In the genomic region with DNA sequence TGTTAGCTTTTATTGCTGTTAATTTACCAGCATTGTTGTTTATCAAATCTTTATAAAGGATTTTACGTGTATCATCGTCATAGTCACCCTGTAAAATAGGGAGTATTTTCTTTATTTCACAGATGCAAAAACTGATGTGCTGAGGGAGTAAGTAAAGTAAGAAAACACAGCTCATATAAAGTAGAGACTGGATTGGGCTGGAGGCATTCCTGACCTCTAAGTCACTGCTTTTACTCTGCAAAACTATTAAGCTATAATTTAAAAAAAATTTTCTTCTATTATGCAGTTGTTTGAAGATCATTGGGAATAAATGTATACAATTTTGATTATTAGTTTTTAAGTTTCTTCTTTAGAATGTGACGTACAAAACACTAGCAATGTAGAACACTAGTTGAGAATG, we compare ENCODE assay signal across 16 cellular contexts. TPM values are rescaled to one million over a fixed set of nuclear protein-coding genes. Genes with fewer than 3 reads are reported as not detected.
"Had no signal": no experiment of that assay in that cellular context is flagged by ENCODE, and none has a peak within 500 bp of the region (broad histone marks: within the 10 kb centered on the region; RNA-seq: fewer than 3 reads in every experiment).

No MANE protein-coding gene starts in this region.

- H2AFZ ChIP-seq: neural progenitor cell had no signal

- H3K9ac ChIP-seq: neural progenitor cell had no signal

- H3K27ac ChIP-seq: cardiac muscle cell, neural progenitor cell, pancreas, right lobe of liver, spleen, upper lobe of right lung had no signal

- H3K4me3 ChIP-seq: cardiac muscle cell, mucosa of descending colon, neural progenitor cell, pancreas, right lobe of liver, spleen, upper lobe of right lung had no signal

- H3K27me3 ChIP-seq: cardiac muscle cell, neural progenitor cell, pancreas, right lobe of liver, upper lobe of right lung had no signal

- H3K9me3 ChIP-seq: pancreas, right lobe of liver, upper lobe of right lung had no signal

- H3K4me2 ChIP-seq: neural progenitor cell had no signal

- H3K4me1 ChIP-seq: neural progenitor cell, pancreas, spleen, upper lobe of right lung had no signal

- ATAC-seq: effector memory CD8-positive, alpha-beta T cell; left ventricle myocardium superior; mucosa of descending colon; naive thymus-derived CD4-positive, alpha-beta T cell; pancreas; right lobe of liver; stimulated activated memory B cell treated with anti-CD40 and anti-IgM and Interleukin-4, amounts not matched to agents 10 μg/mL and 1 μg/mL and 100 μg/mL, for 72 hours; upper lobe of right lung had no signal

- H3K36me3 ChIP-seq: cardiac muscle cell, pancreas, right lobe of liver, spleen, upper lobe of right lung had no signal

- DNase-seq: activated CD4-positive, alpha-beta memory T cell treated with anti-CD3 and anti-CD28 coated beads for 36 hours; activated CD4-positive, alpha-beta T cell treated with anti-CD3 and anti-CD28 coated beads for 1 hour; amniotic stem cell; effector memory CD8-positive, alpha-beta T cell; kidney glomerular epithelial cell; left ventricle myocardium superior; mucosa of descending colon; naive thymus-derived CD4-positive, alpha-beta T cell; pancreas; right lobe of liver; spleen; stimulated activated CD4-positive, alpha-beta T cell treated with anti-CD3 and anti-CD28 coated beads, Interleukin-4, amount 100 ng/mL, for 4 hours; upper lobe of right lung had no signal

RNA-seq across cellular contexts. Expression of a gene that starts 49.8 kb away (rescaled TPM):
- polyA plus RNA-seq: naive thymus-derived CD4-positive, alpha-beta T cell had no signal
